In the genomic region with DNA sequence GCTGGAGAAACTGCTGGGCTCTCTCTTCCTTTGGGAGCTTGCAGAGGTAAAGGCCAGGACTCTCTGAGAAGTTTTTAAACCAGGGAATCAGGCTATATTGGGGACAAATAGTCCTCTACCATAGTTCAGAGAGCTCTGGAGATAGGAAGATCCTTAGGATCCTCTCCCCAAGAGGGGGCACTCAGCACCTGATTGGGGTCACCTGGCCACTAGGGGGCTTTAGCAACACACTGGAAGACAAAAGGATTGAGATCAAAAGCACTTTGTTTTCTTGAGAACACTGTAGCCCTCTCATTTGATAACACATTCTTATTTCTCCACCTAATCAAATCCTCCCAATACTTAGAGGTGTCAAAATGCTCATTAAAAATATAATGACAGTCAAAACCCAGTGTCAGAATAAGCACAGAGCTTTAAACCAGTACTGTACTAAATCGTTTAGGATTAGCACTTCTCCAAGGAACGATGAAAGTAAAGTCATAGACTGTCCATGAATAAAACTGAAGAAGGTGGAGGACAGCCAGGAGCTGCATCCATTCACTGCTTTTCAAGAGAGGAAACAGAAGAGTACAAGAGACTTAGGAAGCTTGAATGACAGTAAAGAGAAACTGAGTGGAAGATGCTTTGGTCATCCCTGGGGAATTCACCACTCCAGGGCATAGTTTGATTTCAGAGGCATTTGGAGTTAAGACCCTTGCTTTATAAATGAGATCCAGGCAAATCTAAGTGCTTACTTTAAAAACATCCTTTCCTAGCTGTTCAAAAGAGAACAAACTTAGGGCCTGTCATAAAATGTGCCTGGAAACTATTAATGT, we compare ENCODE assay signal across 8 cellular contexts. TPM values are rescaled to one million over a fixed set of nuclear protein-coding genes. Genes with fewer than 3 reads are reported as not detected.
DNase-seq lines count a peak whose midpoint lies in the region; ATAC-seq and TF ChIP-seq lines count a peak whose summit lies in the region.

No MANE protein-coding gene starts in this region.

- H3K27ac ChIP-seq in stomach, result no peak overlapping the region

- no peak for TF ChIP-seq POLR2A in stomach (IDR thresholded peaks at IDR 0.05)

- H3K4me3 ChIP-seq in choroid plexus epithelial cell (ENCODE audit: low read depth, low read length) (no peak overlapping the region), stomach (no peak overlapping the region)

- intact Hi-C loops in stomach (cut with DNase I; ENCODE audit: low total_unique reads), result no loop called here

- WGBS in stomach, 5 donors, result 58 to 67% (median 60%) methylated on average over 2 of the region's 2 CpGs

- H3K4me1 ChIP-seq in stomach, result no peaks in the 10 kb centered on the region

- no peak for ATAC-seq in GM21529 (IDR thresholded peaks at IDR 0.05; ENCODE audit: unreplicated experiment)

- TF ChIP-seq CTCF in choroid plexus epithelial cell (conservative IDR thresholded peaks at IDR 0.05; ENCODE audit: low read depth, low read length) (peak; percentile 48), stomach (IDR thresholded peaks at IDR 0.05) (peak in 3 of 7 experiments; percentile 28 to 43 (median 36))

- H3K9me3 ChIP-seq in stomach, result no peaks in the 10 kb centered on the region

- DNase-seq in activated naive CD4-positive, alpha-beta T cell treated with Interleukin-2 at 50 U/mL for 16 hours, result peak; percentile 17
- DNase-seq in activated naive CD4-positive, alpha-beta T cell (lab: John Stamatoyannopoulos, UW), result no peak
- peak; percentile 6 for DNase-seq in NCI-H345 treated with DMSO at 0.1 percent for 48 hours (lab: John Stamatoyannopoulos, UW; ENCODE audit: unreplicated experiment)
- DNase-seq in choroid plexus epithelial cell (ENCODE audit: low read depth), result no peak
- peak; percentile 12 to 14 for DNase-seq in stimulated activated CD4-positive, alpha-beta T cell treated with anti-CD3 and anti-CD28 coated beads, Interleukin-4, amount 100 ng/mL, for 4 hours
- no peak for DNase-seq in nucleus accumbens (lab: John Stamatoyannopoulos, UW)
- no peak for DNase-seq in stomach

- H3K27me3 ChIP-seq in stomach, result no peaks in the 10 kb centered on the region

- no peaks in the 10 kb centered on the region for H3K36me3 ChIP-seq in stomach

- no peak for TF ChIP-seq EP300 in stomach (IDR thresholded peaks at IDR 0.05)

RNA-seq across cellular contexts. Expression of gene BMP4, which starts 26.5 kb away (rescaled TPM):
- total RNA-seq in stomach, result 10 to 100 TPM; 10.3 to 76.4 (median 20.0) TPM
- 10 to 100 TPM; 12.9 to 32.5 (median 17.4) TPM for polyA plus RNA-seq in stomach

Comparison
In these comparisons a context has a peak if more than half of its experiments do, and no peak if none do; other contexts are left out.
1. DNase-seq: peak in activated naive CD4-positive, alpha-beta T cell treated with Interleukin-2 at 50 U/mL for 16 hours (single experiment), NCI-H345 treated with DMSO at 0.1 percent for 48 hours (single experiment) and stimulated activated CD4-positive, alpha-beta T cell treated with anti-CD3 and anti-CD28 coated beads, Interleukin-4, amount 100 ng/mL, for 4 hours (2 of 2); none in activated naive CD4-positive, alpha-beta T cell (0 of 4), choroid plexus epithelial cell (single experiment), nucleus accumbens (0 of 56) and stomach (single experiment).